ENCODE assay signal across 18 cellular contexts in genomic region chr11:334264-335033, GRCh38. TPM values are rescaled to one million over a fixed set of nuclear protein-coding genes. Genes with fewer than 3 reads are reported as not detected.
DNase-seq lines count a peak whose midpoint lies in the region; ATAC-seq, FAIRE-seq and TF ChIP-seq lines count a peak whose summit lies in the region.
"Had no signal": no experiment of that assay in that cellular context is flagged by ENCODE, and none has a peak within 500 bp of the region (broad histone marks: within the 10 kb centered on the region; RNA-seq: fewer than 3 reads in every experiment).

No MANE protein-coding gene starts in this region.

- H3K4me1 Mint-ChIP-seq in astrocyte (ENCODE audit: low read depth, unreplicated experiment): peaks cover 21% of the 10 kb centered on the region

- no peaks in the 10 kb centered on the region for H3K9me3 Mint-ChIP-seq in astrocyte (ENCODE audit: unreplicated experiment)
- H3K9me3 Mint-ChIP-seq: activated T-cell treated with anti-CD3 and anti-CD28 coated beads, Interleukin-2, amount 50 U/mL, for 72 hours; CD8-positive, alpha-beta memory T cell; stimulated activated naive CD8-positive, alpha-beta T cell treated with anti-CD3 and anti-CD28 coated beads, Interleukin-15, amount 100 ng/mL, for 72 hours had no signal

- H3K9me3 ChIP-seq in HUES64 (ENCODE audit: insufficient read depth, low read depth, low read length): 0 out of 2 replicates have a peak, but pooled peaks cover 7% of the 10 kb centered on the region
- H3K9me3 ChIP-seq in astrocyte (ENCODE audit: insufficient read depth, low read depth, low read length): no peaks in the 10 kb centered on the region
- H3K9me3 ChIP-seq in iPS-18a (ENCODE audit: control insufficient read depth, low read depth, low read length): peaks cover 3% of the 10 kb centered on the region
- no peaks in the 10 kb centered on the region for H3K9me3 ChIP-seq in small intestine (ENCODE audit: control insufficient read depth, low read depth)
- H3K9me3 ChIP-seq: mucosa of descending colon had no signal

- H3K36me3 ChIP-seq in HUES64 (ENCODE audit: insufficient read depth, low read length) (no peaks in the 10 kb centered on the region), astrocyte (ENCODE audit: insufficient read depth, low read length) (no peaks in the 10 kb centered on the region), iPS-18a (ENCODE audit: control insufficient read depth, low read depth, low read length) (no peaks in the 10 kb centered on the region), small intestine (ENCODE audit: control insufficient read depth in 2 of 2, insufficient read depth in 2 of 2, low read length in 2 of 2) (no peaks in the 10 kb centered on the region)

- DNase-seq in astrocyte (ENCODE audit: low read depth) (peak; percentile 45), sciatic nerve (ENCODE audit: low spot score) (peak; percentile 57), small intestine (no peak), RCC 7860 (ENCODE audit: low spot score) (no peak), foreskin fibroblast (no peak), SW 1271 (lab: John Stamatoyannopoulos, UW) (no peak)
- DNase-seq: activated T-cell treated with anti-CD3 and anti-CD28 coated beads, Interleukin-2, amount 50 U/mL, for 72 hours; CD8-positive, alpha-beta memory T cell; PC-9; stimulated activated CD4-positive, alpha-beta T cell treated with anti-CD3 and anti-CD28 coated beads, Interleukin-4, amount 100 ng/mL, for 1 hour; T1000 had no signal

- peaks cover 7% of the 10 kb centered on the region for H3K27me3 Mint-ChIP-seq in astrocyte (ENCODE audit: low read depth, unreplicated experiment)
- H3K27me3 Mint-ChIP-seq: CD8-positive, alpha-beta memory T cell; stimulated activated naive CD8-positive, alpha-beta T cell treated with anti-CD3 and anti-CD28 coated beads, Interleukin-15, amount 100 ng/mL, for 72 hours had no signal

- ATAC-seq in sciatic nerve: no peak
- ATAC-seq: activated T-cell treated with anti-CD3 and anti-CD28 coated beads, Interleukin-2, amount 50 U/mL, for 72 hours; foreskin keratinocyte; mucosa of descending colon; stimulated activated naive CD8-positive, alpha-beta T cell treated with anti-CD3 and anti-CD28 coated beads, Interleukin-15, amount 100 ng/mL, for 72 hours had no signal

- H3K4me3 ChIP-seq in HUES64 (ENCODE audit: low read length): peak overlapping the region; percentile 13
- no peak overlapping the region for H3K4me3 ChIP-seq in astrocyte (ENCODE audit: insufficient read depth, low read depth, low read length)
- peak overlapping the region; percentile 31 for H3K4me3 ChIP-seq in iPS-18a (ENCODE audit: low read length)
- H3K4me3 ChIP-seq in small intestine (ENCODE audit: low read depth in 1 of 2, low read length in 2 of 2): no peak overlapping the region
- H3K4me3 ChIP-seq in foreskin fibroblast (ENCODE audit: low read depth in 1 of 2, low read length in 2 of 2): no peak overlapping the region
- H3K4me3 ChIP-seq: mucosa of descending colon, PC-9 had no signal

- TF ChIP-seq CTCF in astrocyte (IDR thresholded peaks at IDR 0.05; ENCODE audit: insufficient read depth, low read depth, low read length) (no peak), foreskin fibroblast (IDR thresholded peaks at IDR 0.05; ENCODE audit: low read depth, low read length) (no peak)

- peak overlapping the region; percentile 51 for H3K9ac ChIP-seq in HUES64 (ENCODE audit: low read depth, low read length)
- H3K9ac ChIP-seq in astrocyte (ENCODE audit: low read length): no peak overlapping the region
- peak overlapping the region; percentile 24 for H3K9ac ChIP-seq in iPS-18a (ENCODE audit: low read length)

- H3K36me3 Mint-ChIP-seq in astrocyte (ENCODE audit: low read depth, unreplicated experiment): no peaks in the 10 kb centered on the region
- H3K36me3 Mint-ChIP-seq: CD8-positive, alpha-beta memory T cell had no signal

- peak overlapping the region; percentile 75 for H2AFZ ChIP-seq in astrocyte (ENCODE audit: low read depth, low read length)
- H2AFZ ChIP-seq: PC-9 had no signal

- H3K27me3 ChIP-seq in HUES64 (ENCODE audit: insufficient read depth, low read length) (no peaks in the 10 kb centered on the region), astrocyte (ENCODE audit: insufficient read depth, low read length) (no peaks in the 10 kb centered on the region), iPS-18a (ENCODE audit: control insufficient read depth, insufficient read depth, low read length) (no peaks in the 10 kb centered on the region), small intestine (ENCODE audit: control insufficient read depth in 2 of 2, insufficient read depth in 2 of 2, low read length in 2 of 2) (no peaks in the 10 kb centered on the region)
- H3K27me3 ChIP-seq: foreskin keratinocyte had no signal

- no peak overlapping the region for H3K4me3 Mint-ChIP-seq in astrocyte (ENCODE audit: unreplicated experiment)
- H3K4me3 Mint-ChIP-seq: activated T-cell treated with anti-CD3 and anti-CD28 coated beads, Interleukin-2, amount 50 U/mL, for 72 hours; CD8-positive, alpha-beta memory T cell; stimulated activated naive CD8-positive, alpha-beta T cell treated with anti-CD3 and anti-CD28 coated beads, Interleukin-15, amount 100 ng/mL, for 72 hours had no signal

- WGBS in HUES64: 7% methylated on average over 25 of the region's 25 CpGs
- WGBS in small intestine, 3 donors: 58 to 83% (median 77%) methylated on average over 25 of the region's 25 CpGs

- no peak for FAIRE-seq in astrocyte (lab: Jason Lieb, UNC)
- no peak for FAIRE-seq in small intestine (lab: Jason Lieb, UNC)
- no peak for FAIRE-seq in RCC 7860 (lab: Jason Lieb, UNC)
- FAIRE-seq: H54 had no signal

- H3K27ac ChIP-seq in HUES64 (ENCODE audit: low read depth, low read length) (peak overlapping the region; percentile 90), astrocyte (ENCODE audit: low read depth, low read length) (no peak overlapping the region), iPS-18a (ENCODE audit: low read length) (peak overlapping the region; percentile 66), small intestine (ENCODE audit: low read depth in 1 of 2, low read length in 1 of 2) (peak overlapping the region in 1 of 2 donors; percentile 65)
- H3K27ac ChIP-seq: foreskin keratinocyte, PC-9 had no signal

- intact Hi-C loops in sciatic nerve (cut with DNase I): no loop called here

- no peak overlapping the region for H3K4me2 ChIP-seq in astrocyte (ENCODE audit: low read length)
- H3K4me2 ChIP-seq: PC-9 had no signal

- H3K79me2 ChIP-seq in astrocyte (ENCODE audit: insufficient read depth, low read length): no peaks in the 10 kb centered on the region

- H3K4me1 ChIP-seq in HUES64 (ENCODE audit: insufficient read depth, low read length) (peaks cover 33% of the 10 kb centered on the region), astrocyte (ENCODE audit: insufficient read depth, low read length) (peaks cover 6% of the 10 kb centered on the region), iPS-18a (ENCODE audit: control insufficient read depth, low read depth, low read length) (peaks cover 33% of the 10 kb centered on the region), small intestine (ENCODE audit: control insufficient read depth in 2 of 2, insufficient read depth in 1 of 2, low read depth in 1 of 2, low read length in 1 of 2) (peaks cover 0 to 7% of the 10 kb centered on the region in 2 donors)
- H3K4me1 ChIP-seq: foreskin keratinocyte had no signal

- H3K27ac Mint-ChIP-seq in astrocyte (ENCODE audit: unreplicated experiment): peak overlapping the region; percentile 69
- H3K27ac Mint-ChIP-seq: CD8-positive, alpha-beta memory T cell; stimulated activated naive CD8-positive, alpha-beta T cell treated with anti-CD3 and anti-CD28 coated beads, Interleukin-15, amount 100 ng/mL, for 72 hours had no signal

- H4K20me1 ChIP-seq in astrocyte (ENCODE audit: insufficient read depth, low read length): no peaks in the 10 kb centered on the region

RNA-seq across cellular contexts. Expression of gene IFITM3, which starts 13.8 kb away (rescaled TPM):
- 177 TPM for polyA plus RNA-seq in HUES64 (2013, experiment 1 of 2)
- polyA plus RNA-seq in HUES64 (2013, experiment 2 of 2): 210 TPM
- 642 and 757 TPM in 2 replicates for total RNA-seq in astrocyte
- 1,044 TPM for total RNA-seq in sciatic nerve
- polyA plus RNA-seq in small intestine: 1,000 to 10,000 TPM in 1 of 3 donors, 100 to 1,000 TPM in 1, 10 to 100 TPM in 1; 49.2 to 1,181 (median 120) TPM

RNA-seq across cellular contexts. Expression of gene IFITM1, which starts 20.6 kb away (rescaled TPM):
- polyA plus RNA-seq in HUES64 (2013, experiment 1 of 2): 343 TPM
- polyA plus RNA-seq in HUES64 (2013, experiment 2 of 2): 396 TPM
- total RNA-seq in astrocyte (526 and 631 TPM in 2 replicates), sciatic nerve (344 TPM)
- polyA plus RNA-seq in small intestine: 100 to 1,000 TPM in 1 of 3 donors, 10 to 100 TPM in 1, 1 to 10 TPM in 1; 8.9 to 520 (median 50.0) TPM

RNA-seq across cellular contexts. Expression of gene IFITM2, which starts 26.8 kb away (rescaled TPM):
- 152 TPM for polyA plus RNA-seq in HUES64 (2013, experiment 1 of 2)
- polyA plus RNA-seq in HUES64 (2013, experiment 2 of 2): 233 TPM
- total RNA-seq in astrocyte (474 and 575 TPM in 2 replicates), sciatic nerve (853 TPM)
- polyA plus RNA-seq in small intestine: 100 to 1,000 TPM in 1 of 3 donors, 10 to 100 TPM in 2; 21.7 to 490 (median 71.3) TPM

RNA-seq across cellular contexts. Expression of gene B4GALNT4, which starts 34.9 kb away (rescaled TPM):
- 51.8 TPM for polyA plus RNA-seq in HUES64 (2013, experiment 1 of 2)
- polyA plus RNA-seq in HUES64 (2013, experiment 2 of 2): 48.1 TPM
- total RNA-seq in astrocyte: 64.6 and 68.5 TPM in 2 replicates
- 32.2 TPM for total RNA-seq in sciatic nerve
- 10 to 100 TPM in 1 of 3 donors, 1 to 10 TPM in 2; 4.5 to 23.8 (median 5.7) TPM for polyA plus RNA-seq in small intestine

RNA-seq across cellular contexts. Expression of gene IFITM5, which starts 35.1 kb away (rescaled TPM):
- not detected for polyA plus RNA-seq in HUES64 (2013, experiment 1 of 2)
- not detected for polyA plus RNA-seq in HUES64 (2013, experiment 2 of 2)
- total RNA-seq in astrocyte (not detected in 2 replicates), sciatic nerve (not detected)
- polyA plus RNA-seq in small intestine: not detected
- total RNA-seq: activated T-cell treated with anti-CD3 and anti-CD28 coated beads, Interleukin-2, amount 50 U/mL, for 72 hours; CD8-positive, alpha-beta memory T cell; foreskin keratinocyte; MCF 10A; mucosa of descending colon; PC-9 had no signal
- polyA plus RNA-seq: CD8-positive, alpha-beta memory T cell; foreskin keratinocyte had no signal

Comparison
In these comparisons a context has a peak if more than half of its experiments do, and no peak if none do; other contexts are left out.
1. H3K4me3 ChIP-seq: peak in HUES64 (single experiment) and iPS-18a (single experiment); none in astrocyte (single experiment), small intestine (0 of 2) and foreskin fibroblast (0 of 2).
2. DNase-seq: peak in astrocyte (single experiment) and sciatic nerve (single experiment); none in small intestine (single experiment), RCC 7860 (single experiment), foreskin fibroblast (0 of 2) and SW 1271 (0 of 2).